ENCODE assay signal across 1 cellular context in the genomic region with DNA sequence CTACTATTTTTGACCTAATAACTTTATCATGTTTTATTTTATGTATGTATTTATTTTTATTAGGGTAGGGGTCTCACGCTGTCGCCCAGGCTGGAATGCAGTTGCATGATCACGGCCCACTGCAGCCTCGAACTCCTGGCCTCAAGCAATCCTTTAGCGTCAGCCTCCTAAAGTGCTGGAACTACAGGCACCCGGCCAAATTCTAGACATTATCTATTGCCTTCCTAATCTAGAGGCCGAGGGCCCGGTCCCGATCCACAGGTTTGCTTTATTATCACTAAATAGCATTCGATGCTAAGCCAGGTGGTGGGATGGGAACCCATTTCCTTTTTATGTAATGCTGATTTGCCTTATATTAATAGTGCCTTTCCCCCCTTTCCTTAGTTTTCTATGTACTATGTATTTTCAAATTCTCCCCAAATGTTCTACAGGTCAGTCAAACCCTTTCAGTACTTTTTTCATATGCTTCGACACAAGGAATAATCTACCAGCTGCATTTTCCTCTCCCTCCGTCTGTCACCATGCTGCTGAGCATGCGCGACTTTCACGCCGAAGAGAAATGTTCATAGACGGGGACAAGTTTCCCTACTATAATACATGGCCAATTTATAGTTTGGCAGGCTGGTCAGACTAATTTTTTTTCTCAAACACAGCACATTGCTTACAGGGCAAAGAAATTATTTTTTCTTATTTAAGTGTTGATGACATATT.
A peak's percentile ranks its signal among the peaks of the same experiment; 100 is the strongest.
TF ChIP-seq lines count a peak whose summit lies in the region.

No MANE protein-coding gene starts in this region.

TF ChIP-seq in K562, 482 proteins besides CTCF, POLR2A, EP300 and RAD21 (continued from another document and continues in another):
- TF ChIP-seq IRF2 (CRISPR knock-in tag; IDR thresholded peaks at IDR 0.05) = no peak
- 0 out of 2 replicates have a peak, but pooled peaks have one; percentile 26 for TF ChIP-seq FOSL1 (tag; conservative IDR thresholded peaks at IDR 0.05)
- no peak for TF ChIP-seq ZNF384 (IDR thresholded peaks at IDR 0.05; ENCODE audit: low read depth, low read length)
- TF ChIP-seq, protein P1, sequence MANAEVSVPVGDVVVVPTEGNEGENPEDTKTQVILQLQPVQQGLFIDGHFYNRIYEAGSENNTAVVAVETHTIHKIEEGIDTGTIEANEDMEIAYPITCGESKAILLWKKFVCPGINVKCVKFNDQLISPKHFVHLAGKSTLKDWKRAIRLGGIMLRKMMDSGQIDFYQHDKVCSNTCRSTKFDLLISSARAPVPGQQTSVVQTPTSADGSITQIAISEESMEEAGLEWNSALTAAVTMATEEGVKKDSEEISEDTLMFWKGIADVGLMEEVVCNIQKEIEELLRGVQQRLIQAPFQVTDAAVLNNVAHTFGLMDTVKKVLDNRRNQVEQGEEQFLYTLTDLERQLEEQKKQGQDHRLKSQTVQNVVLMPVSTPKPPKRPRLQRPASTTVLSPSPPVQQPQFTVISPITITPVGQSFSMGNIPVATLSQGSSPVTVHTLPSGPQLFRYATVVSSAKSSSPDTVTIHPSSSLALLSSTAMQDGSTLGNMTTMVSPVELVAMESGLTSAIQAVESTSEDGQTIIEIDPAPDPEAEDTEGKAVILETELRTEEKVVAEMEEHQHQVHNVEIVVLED (CRISPR knock-in tag; IDR thresholded peaks at IDR 0.05) = no peak
- no peak for TF ChIP-seq RBM14 (IDR thresholded peaks at IDR 0.05; ENCODE audit: borderline replicate concordance, insufficient read depth, low read depth, low read length)
- no peak for TF ChIP-seq GTF2E2 (tag; IDR thresholded peaks at IDR 0.05)
- no peak for TF ChIP-seq ZNF766 (CRISPR knock-in tag; conservative IDR thresholded peaks at IDR 0.05)
- TF ChIP-seq, protein P2, sequence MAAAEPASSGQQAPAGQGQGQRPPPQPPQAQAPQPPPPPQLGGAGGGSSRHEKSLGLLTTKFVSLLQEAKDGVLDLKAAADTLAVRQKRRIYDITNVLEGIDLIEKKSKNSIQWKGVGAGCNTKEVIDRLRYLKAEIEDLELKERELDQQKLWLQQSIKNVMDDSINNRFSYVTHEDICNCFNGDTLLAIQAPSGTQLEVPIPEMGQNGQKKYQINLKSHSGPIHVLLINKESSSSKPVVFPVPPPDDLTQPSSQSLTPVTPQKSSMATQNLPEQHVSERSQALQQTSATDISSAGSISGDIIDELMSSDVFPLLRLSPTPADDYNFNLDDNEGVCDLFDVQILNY (CRISPR knock-in tag; IDR thresholded peaks at IDR 0.05) = no peak
- TF ChIP-seq ZFX (CRISPR knock-in tag; IDR thresholded peaks at IDR 0.05) = peak; percentile 38
- peak; percentile 76 for TF ChIP-seq CBFA2T3 (IDR thresholded peaks at IDR 0.05)
- TF ChIP-seq HEY1 (CRISPR knock-in tag; IDR thresholded peaks at IDR 0.05; ENCODE audit: borderline replicate concordance) = no peak
- peak; percentile 56; the same call in 1 of the 2 replicates for TF ChIP-seq SMARCE1 (IDR thresholded peaks at IDR 0.05)
- TF ChIP-seq FOXJ3 (CRISPR knock-in tag; IDR thresholded peaks at IDR 0.05) = no peak
- TF ChIP-seq PHB2 (IDR thresholded peaks at IDR 0.05; ENCODE audit: low read depth) = no peak
- no peak for TF ChIP-seq ZNF696 (CRISPR knock-in tag; conservative IDR thresholded peaks at IDR 0.05)
- no peak for TF ChIP-seq ZNF174 (CRISPR knock-in tag; IDR thresholded peaks at IDR 0.05)
- 0 out of 2 replicates have a peak, but pooled peaks have one; percentile 40 for TF ChIP-seq SMARCC2 (IDR thresholded peaks at IDR 0.05; ENCODE audit: low read depth)
- TF ChIP-seq, protein P3, sequence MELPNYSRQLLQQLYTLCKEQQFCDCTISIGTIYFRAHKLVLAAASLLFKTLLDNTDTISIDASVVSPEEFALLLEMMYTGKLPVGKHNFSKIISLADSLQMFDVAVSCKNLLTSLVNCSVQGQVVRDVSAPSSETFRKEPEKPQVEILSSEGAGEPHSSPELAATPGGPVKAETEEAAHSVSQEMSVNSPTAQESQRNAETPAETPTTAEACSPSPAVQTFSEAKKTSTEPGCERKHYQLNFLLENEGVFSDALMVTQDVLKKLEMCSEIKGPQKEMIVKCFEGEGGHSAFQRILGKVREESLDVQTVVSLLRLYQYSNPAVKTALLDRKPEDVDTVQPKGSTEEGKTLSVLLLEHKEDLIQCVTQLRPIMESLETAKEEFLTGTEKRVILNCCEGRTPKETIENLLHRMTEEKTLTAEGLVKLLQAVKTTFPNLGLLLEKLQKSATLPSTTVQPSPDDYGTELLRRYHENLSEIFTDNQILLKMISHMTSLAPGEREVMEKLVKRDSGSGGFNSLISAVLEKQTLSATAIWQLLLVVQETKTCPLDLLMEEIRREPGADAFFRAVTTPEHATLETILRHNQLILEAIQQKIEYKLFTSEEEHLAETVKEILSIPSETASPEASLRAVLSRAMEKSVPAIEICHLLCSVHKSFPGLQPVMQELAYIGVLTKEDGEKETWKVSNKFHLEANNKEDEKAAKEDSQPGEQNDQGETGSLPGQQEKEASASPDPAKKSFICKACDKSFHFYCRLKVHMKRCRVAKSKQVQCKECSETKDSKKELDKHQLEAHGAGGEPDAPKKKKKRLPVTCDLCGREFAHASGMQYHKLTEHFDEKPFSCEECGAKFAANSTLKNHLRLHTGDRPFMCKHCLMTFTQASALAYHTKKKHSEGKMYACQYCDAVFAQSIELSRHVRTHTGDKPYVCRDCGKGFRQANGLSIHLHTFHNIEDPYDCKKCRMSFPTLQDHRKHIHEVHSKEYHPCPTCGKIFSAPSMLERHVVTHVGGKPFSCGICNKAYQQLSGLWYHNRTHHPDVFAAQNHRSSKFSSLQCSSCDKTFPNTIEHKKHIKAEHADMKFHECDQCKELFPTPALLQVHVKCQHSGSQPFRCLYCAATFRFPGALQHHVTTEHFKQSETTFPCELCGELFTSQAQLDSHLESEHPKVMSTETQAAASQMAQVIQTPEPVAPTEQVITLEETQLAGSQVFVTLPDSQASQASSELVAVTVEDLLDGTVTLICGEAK (IDR thresholded peaks at IDR 0.05) = no peak
- TF ChIP-seq, protein P3 (CRISPR knock-in tag; IDR thresholded peaks at IDR 0.05) = no peak
- TF ChIP-seq, protein P4, sequence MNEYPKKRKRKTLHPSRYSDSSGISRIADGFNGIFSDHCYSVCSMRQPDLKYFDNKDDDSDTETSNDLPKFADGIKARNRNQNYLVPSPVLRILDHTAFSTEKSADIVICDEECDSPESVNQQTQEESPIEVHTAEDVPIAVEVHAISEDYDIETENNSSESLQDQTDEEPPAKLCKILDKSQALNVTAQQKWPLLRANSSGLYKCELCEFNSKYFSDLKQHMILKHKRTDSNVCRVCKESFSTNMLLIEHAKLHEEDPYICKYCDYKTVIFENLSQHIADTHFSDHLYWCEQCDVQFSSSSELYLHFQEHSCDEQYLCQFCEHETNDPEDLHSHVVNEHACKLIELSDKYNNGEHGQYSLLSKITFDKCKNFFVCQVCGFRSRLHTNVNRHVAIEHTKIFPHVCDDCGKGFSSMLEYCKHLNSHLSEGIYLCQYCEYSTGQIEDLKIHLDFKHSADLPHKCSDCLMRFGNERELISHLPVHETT (CRISPR knock-in tag; conservative IDR thresholded peaks at IDR 0.05 in 1 of 2, IDR thresholded peaks at IDR 0.05 in 1 of 2) = no peak
- TF ChIP-seq NFIC (IDR thresholded peaks at IDR 0.05) = peak; percentile 90
- no peak for TF ChIP-seq ZNF347 (CRISPR knock-in tag; IDR thresholded peaks at IDR 0.05; ENCODE audit: low read depth)
- peak in 1 of 2 experiments; percentile 34; a peak in 2 of 4 replicates for TF ChIP-seq TBL1XR1 (IDR thresholded peaks at IDR 0.05; ENCODE audit: low read length in 2 of 2)
- TF ChIP-seq, protein P5, sequence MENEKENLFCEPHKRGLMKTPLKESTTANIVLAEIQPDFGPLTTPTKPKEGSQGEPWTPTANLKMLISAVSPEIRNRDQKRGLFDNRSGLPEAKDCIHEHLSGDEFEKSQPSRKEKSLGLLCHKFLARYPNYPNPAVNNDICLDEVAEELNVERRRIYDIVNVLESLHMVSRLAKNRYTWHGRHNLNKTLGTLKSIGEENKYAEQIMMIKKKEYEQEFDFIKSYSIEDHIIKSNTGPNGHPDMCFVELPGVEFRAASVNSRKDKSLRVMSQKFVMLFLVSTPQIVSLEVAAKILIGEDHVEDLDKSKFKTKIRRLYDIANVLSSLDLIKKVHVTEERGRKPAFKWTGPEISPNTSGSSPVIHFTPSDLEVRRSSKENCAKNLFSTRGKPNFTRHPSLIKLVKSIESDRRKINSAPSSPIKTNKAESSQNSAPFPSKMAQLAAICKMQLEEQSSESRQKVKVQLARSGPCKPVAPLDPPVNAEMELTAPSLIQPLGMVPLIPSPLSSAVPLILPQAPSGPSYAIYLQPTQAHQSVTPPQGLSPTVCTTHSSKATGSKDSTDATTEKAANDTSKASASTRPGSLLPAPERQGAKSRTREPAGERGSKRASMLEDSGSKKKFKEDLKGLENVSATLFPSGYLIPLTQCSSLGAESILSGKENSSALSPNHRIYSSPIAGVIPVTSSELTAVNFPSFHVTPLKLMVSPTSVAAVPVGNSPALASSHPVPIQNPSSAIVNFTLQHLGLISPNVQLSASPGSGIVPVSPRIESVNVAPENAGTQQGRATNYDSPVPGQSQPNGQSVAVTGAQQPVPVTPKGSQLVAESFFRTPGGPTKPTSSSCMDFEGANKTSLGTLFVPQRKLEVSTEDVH (IDR thresholded peaks at IDR 0.05; ENCODE audit: low read depth, partially characterized antibody) = no peak
